ENCODE assay signal across 1 cellular context in the genomic region with DNA sequence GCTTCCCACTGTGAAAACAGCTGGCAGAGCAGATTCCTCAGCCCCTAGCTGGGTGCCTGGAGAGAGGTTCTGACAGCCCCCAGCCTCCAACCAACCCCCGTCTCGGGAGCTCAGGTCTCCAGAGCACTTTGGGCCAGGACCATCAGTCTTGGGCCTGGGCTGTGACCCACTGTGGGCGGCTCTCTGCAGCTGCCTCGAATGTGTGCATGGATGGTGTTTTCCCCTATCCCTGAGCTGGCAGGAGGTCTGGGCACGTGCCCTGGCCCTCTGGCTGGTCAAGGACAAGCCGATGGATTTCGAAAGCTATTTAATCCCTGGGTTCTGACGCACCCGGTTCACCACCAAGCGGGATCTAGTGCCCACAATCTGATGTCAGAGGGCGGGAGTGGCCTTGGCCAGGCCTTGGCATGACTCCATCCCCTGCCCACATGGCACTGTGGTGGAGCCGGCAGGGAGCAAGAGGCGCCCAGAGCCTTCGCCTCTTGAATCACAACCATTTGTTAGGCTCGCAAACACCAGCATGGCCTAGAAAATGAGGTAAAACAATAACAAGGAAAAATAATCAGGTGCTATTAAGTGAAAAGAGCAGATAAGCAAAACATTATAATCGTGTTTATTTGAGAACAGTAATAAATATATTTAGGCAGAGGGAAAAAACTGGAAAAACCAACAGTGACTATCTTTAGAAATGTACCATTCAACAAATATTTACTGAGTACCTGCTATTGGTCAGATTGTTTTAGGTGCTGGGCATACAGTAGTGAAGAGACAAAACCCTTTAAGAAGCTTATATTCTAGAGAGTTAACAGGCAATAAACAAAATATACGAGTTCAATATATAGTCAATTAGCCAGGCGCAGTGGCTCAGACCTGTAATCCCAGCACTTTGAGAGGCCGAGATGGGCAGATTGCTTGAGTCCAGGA.
TF ChIP-seq lines count a peak whose summit lies in the region.

No MANE protein-coding gene starts in this region.

TF ChIP-seq in HepG2, 621 proteins besides CTCF, POLR2A, EP300 and RAD21 (continued from another document and continues in another):
- TF ChIP-seq ATF3 (CRISPR knock-in tag; IDR thresholded peaks at IDR 0.05) (no peak), ZSCAN9 (CRISPR knock-in tag; IDR thresholded peaks at IDR 0.05; ENCODE audit: borderline replicate concordance) (peak; percentile 77; the same call in 1 of the 2 replicates), JDP2 (CRISPR knock-in tag; IDR thresholded peaks at IDR 0.05; ENCODE audit: borderline replicate concordance) (no peak), MAFG (CRISPR knock-in tag; IDR thresholded peaks at IDR 0.05) (no peak), ZFAT (CRISPR knock-in tag; conservative IDR thresholded peaks at IDR 0.05) (no peak), ZNF460 (CRISPR knock-in tag; IDR thresholded peaks at IDR 0.05; ENCODE audit: borderline replicate concordance) (0 out of 2 replicates have a peak, but pooled peaks have one; percentile 24), ZNF747 (CRISPR knock-in tag; IDR thresholded peaks at IDR 0.05; ENCODE audit: borderline replicate concordance) (no peak), ZNF879 (CRISPR knock-in tag; IDR thresholded peaks at IDR 0.05) (no peak), GMEB2 (CRISPR knock-in tag; IDR thresholded peaks at IDR 0.05; ENCODE audit: low read depth) (no peak), KMT2A (CRISPR knock-in tag; IDR thresholded peaks at IDR 0.05) (no peak), ZNF496 (CRISPR knock-in tag; IDR thresholded peaks at IDR 0.05; ENCODE audit: insufficient replicate concordance) (no peak), ZNF841 (CRISPR knock-in tag; IDR thresholded peaks at IDR 0.05; ENCODE audit: borderline replicate concordance) (no peak), PTBP1 (IDR thresholded peaks at IDR 0.05; ENCODE audit: low read depth, low read length, poor library complexity, severe bottlenecking) (no peak), SNAPC4 (CRISPR knock-in tag; IDR thresholded peaks at IDR 0.05) (no peak), ZNF574 (CRISPR knock-in tag; IDR thresholded peaks at IDR 0.05) (0 out of 2 replicates have a peak, but pooled peaks have one; percentile 31), ZC3H4 (CRISPR knock-in tag; IDR thresholded peaks at IDR 0.05; ENCODE audit: borderline replicate concordance) (no peak), PHB2 (IDR thresholded peaks at IDR 0.05; ENCODE audit: partially characterized antibody) (no peak), HIC2 (CRISPR knock-in tag; IDR thresholded peaks at IDR 0.05; ENCODE audit: low read depth) (peak; percentile 99), ZNF782 (CRISPR knock-in tag; IDR thresholded peaks at IDR 0.05; ENCODE audit: borderline replicate concordance) (no peak), ZNF225 (CRISPR knock-in tag; IDR thresholded peaks at IDR 0.05) (peak; percentile 75; the same call in 1 of the 2 replicates), SOX6 (IDR thresholded peaks at IDR 0.05) (no peak), SOX6 (CRISPR knock-in tag; IDR thresholded peaks at IDR 0.05) (0 out of 2 replicates have a peak, but pooled peaks have one; percentile 5), SNAPC2 (CRISPR knock-in tag; IDR thresholded peaks at IDR 0.05) (no peak), IRF1 (CRISPR knock-in tag; IDR thresholded peaks at IDR 0.05; ENCODE audit: low read depth) (no peak), SIN3A (IDR thresholded peaks at IDR 0.05; ENCODE audit: borderline replicate concordance, low read depth, low read length) (no peak), PATZ1 (CRISPR knock-in tag; IDR thresholded peaks at IDR 0.05) (0 out of 2 replicates have a peak, but pooled peaks have one; percentile 38), ZNF431 (CRISPR knock-in tag; IDR thresholded peaks at IDR 0.05; ENCODE audit: borderline replicate concordance, low read depth) (no peak), ELK4 (CRISPR knock-in tag; IDR thresholded peaks at IDR 0.05; ENCODE audit: borderline replicate concordance) (no peak)
- TF ChIP-seq, protein P1, sequence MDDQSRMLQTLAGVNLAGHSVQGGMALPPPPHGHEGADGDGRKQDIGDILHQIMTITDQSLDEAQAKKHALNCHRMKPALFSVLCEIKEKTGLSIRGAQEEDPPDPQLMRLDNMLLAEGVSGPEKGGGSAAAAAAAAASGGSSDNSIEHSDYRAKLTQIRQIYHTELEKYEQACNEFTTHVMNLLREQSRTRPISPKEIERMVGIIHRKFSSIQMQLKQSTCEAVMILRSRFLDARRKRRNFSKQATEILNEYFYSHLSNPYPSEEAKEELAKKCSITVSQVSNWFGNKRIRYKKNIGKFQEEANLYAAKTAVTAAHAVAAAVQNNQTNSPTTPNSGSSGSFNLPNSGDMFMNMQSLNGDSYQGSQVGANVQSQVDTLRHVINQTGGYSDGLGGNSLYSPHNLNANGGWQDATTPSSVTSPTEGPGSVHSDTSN (CRISPR knock-in tag; IDR thresholded peaks at IDR 0.05; ENCODE audit: borderline replicate concordance), result no peak
- TF ChIP-seq, protein P2, sequence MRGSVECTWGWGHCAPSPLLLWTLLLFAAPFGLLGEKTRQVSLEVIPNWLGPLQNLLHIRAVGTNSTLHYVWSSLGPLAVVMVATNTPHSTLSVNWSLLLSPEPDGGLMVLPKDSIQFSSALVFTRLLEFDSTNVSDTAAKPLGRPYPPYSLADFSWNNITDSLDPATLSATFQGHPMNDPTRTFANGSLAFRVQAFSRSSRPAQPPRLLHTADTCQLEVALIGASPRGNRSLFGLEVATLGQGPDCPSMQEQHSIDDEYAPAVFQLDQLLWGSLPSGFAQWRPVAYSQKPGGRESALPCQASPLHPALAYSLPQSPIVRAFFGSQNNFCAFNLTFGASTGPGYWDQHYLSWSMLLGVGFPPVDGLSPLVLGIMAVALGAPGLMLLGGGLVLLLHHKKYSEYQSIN (CRISPR knock-in tag; IDR thresholded peaks at IDR 0.05; ENCODE audit: borderline replicate concordance), result no peak
